In genomic region chr7:25546306-25546705, GRCh38 we compare ENCODE assay signal across 32 cellular contexts.
"Had no signal": no experiment of that assay in that cellular context is flagged by ENCODE, and none has a peak within 500 bp of the region (broad histone marks: within the 10 kb centered on the region; RNA-seq: fewer than 3 reads in every experiment).

No MANE protein-coding gene starts in this region.

- H3K9me3 ChIP-seq: adrenal gland, body of pancreas, breast epithelium had no signal

- H3K4me1 ChIP-seq: body of pancreas, breast epithelium had no signal

- H3K4me3 ChIP-seq: adrenal gland, body of pancreas, breast epithelium had no signal

- H3K27ac ChIP-seq: adrenal gland, body of pancreas, brain microvascular endothelial cell had no signal

- H3K36me3 ChIP-seq: adrenal gland, brain microvascular endothelial cell, breast epithelium had no signal

- H3K36me3 Mint-ChIP-seq: activated CD4-positive, alpha-beta memory T cell treated with anti-CD3 and anti-CD28 coated beads for 36 hours; activated naive CD4-positive, alpha-beta T cell treated with anti-CD3 and anti-CD28 coated beads, Interleukin-2, amount 50 U/mL, for 24 hours; activated naive CD8-positive, alpha-beta T cell treated with anti-CD3 and anti-CD28 coated beads, Interleukin-2, amount 10 ng/mL, durations not matched to agents 7 days and 5 days had no signal

- DNase-seq: activated B cell treated with CpG ODN at 0.5 μM for 24 hours; activated CD4-positive, alpha-beta memory T cell treated with anti-CD3 and anti-CD28 coated beads for 36 hours; activated CD4-positive, alpha-beta T cell treated with anti-CD3 and anti-CD28 coated beads, Interleukin-2, amount 10 ng/mL, durations not matched to agents 24 days and 14 days; activated CD4-positive, alpha-beta T cell treated with anti-CD3 and anti-CD28 coated beads, Interleukin-2, amount 50 U/mL, for 1 hour; activated CD4-positive, alpha-beta T cell treated with anti-CD3 and anti-CD28 coated beads, Interleukin-2, amount 50 U/mL, for 4 hours; activated CD4-positive, CD25-positive, alpha-beta regulatory T cell treated with anti-CD3 and anti-CD28 coated beads, Interleukin-2, amount 50 U/mL, for 72 hours; activated CD8-positive, alpha-beta memory T cell treated with anti-CD3 and anti-CD28 coated beads, Interleukin-2, amount 50 U/mL, for 4 hours; activated CD8-positive, alpha-beta T cell treated with anti-CD3 and anti-CD28 coated beads for 36 hours; activated effector memory CD4-positive, alpha-beta T cell treated with anti-CD3 and anti-CD28 coated beads, Interleukin-2, amount 50 U/mL, for 16 hours; activated gamma-delta T cell treated with Interleukin-2 at 50 U/mL for 16 hours; activated naive CD4-positive, alpha-beta T cell; activated naive CD4-positive, alpha-beta T cell treated with anti-CD3 and anti-CD28 coated beads for 36 hours; activated naive CD8-positive, alpha-beta T cell treated with anti-CD3 and anti-CD28 coated beads, Interleukin-2, amount 10 ng/mL, durations not matched to agents 7 days and 5 days; activated T-cell treated with anti-CD3 and anti-CD28 coated beads for 4 hours; activated T-cell treated with anti-CD3 and anti-CD28 coated beads, Interleukin-2, amount 50 U/mL, for 1 hour; activated T-cell treated with anti-CD3 and anti-CD28 coated beads, Interleukin-2, amount 50 U/mL, for 48 hours; adrenal gland; amniotic stem cell; aorta; body of pancreas; brain microvascular endothelial cell; central memory CD4-positive, alpha-beta T cell; SW 1271; T-helper 1 cell; T-helper 2 cell; T-helper 9 cell had no signal

- ATAC-seq: activated CD8-positive, alpha-beta T cell treated with anti-CD3 and anti-CD28 coated beads for 36 hours; activated T-helper 17 cell treated with anti-CD3 and anti-CD28 coated beads, Interleukin-2, amount 50 U/mL, for 72 hours; body of pancreas had no signal

- H3K9me3 Mint-ChIP-seq: activated B cell treated with CpG ODN at 0.5 μM for 24 hours; activated CD4-positive, alpha-beta memory T cell treated with anti-CD3 and anti-CD28 coated beads for 36 hours; activated CD4-positive, alpha-beta T cell treated with anti-CD3 and anti-CD28 coated beads, Interleukin-2, amount 10 ng/mL, durations not matched to agents 24 days and 14 days; activated CD8-positive, alpha-beta T cell treated with anti-CD3 and anti-CD28 coated beads for 36 hours; activated naive CD4-positive, alpha-beta T cell treated with anti-CD3 and anti-CD28 coated beads for 36 hours; activated naive CD4-positive, alpha-beta T cell treated with anti-CD3 and anti-CD28 coated beads, Interleukin-2, amount 50 U/mL, for 24 hours; activated T-helper 1 cell treated with anti-CD3 and anti-CD28 coated beads, Interleukin-12 subunit alpha, Interleukin-12 subunit beta, Interleukin-2, Interleukin-4 antibody, amounts not matched to agents 30 ng/mL and 10 ng/mL and 1 ng/mL, durations not matched to agents 14 hours and 24 hours and 36 hours; activated T-helper 17 cell treated with anti-CD3 and anti-CD28 coated beads, Interleukin-2, amount 50 U/mL, for 72 hours; T-helper 1 cell treated with Interleukin-12 subunit alpha and Interleukin-12 subunit beta and Interleukin-4 antibody, amounts not matched to agents 30 μg/mL and 1 μg/mL, for 36 hours; T-helper 2 cell treated with Interferon-gamma antibody and Interleukin-4, amounts not matched to agents 5 μg/mL and 100 μg/mL, for 36 hours had no signal

- H3K27me3 ChIP-seq: adrenal gland, body of pancreas, brain microvascular endothelial cell had no signal

- H3K4me1 Mint-ChIP-seq: activated B cell treated with CpG ODN at 0.5 μM for 24 hours; activated CD4-positive, alpha-beta T cell treated with anti-CD3 and anti-CD28 coated beads, Interleukin-2, amount 10 ng/mL, durations not matched to agents 24 days and 14 days; activated T-helper 17 cell treated with anti-CD3 and anti-CD28 coated beads, Interleukin-2, amount 50 U/mL, for 72 hours had no signal

- H3K27ac Mint-ChIP-seq: activated B cell treated with CpG ODN at 0.5 μM for 24 hours; activated CD4-positive, alpha-beta memory T cell treated with anti-CD3 and anti-CD28 coated beads for 36 hours; activated CD4-positive, alpha-beta T cell treated with anti-CD3 and anti-CD28 coated beads, Interleukin-2, amount 10 ng/mL, durations not matched to agents 24 days and 14 days; activated CD8-positive, alpha-beta T cell treated with anti-CD3 and anti-CD28 coated beads for 36 hours; activated naive CD4-positive, alpha-beta T cell treated with anti-CD3 and anti-CD28 coated beads for 36 hours; activated naive CD4-positive, alpha-beta T cell treated with anti-CD3 and anti-CD28 coated beads, Interleukin-2, amount 50 U/mL, for 24 hours; activated naive CD8-positive, alpha-beta T cell treated with anti-CD3 and anti-CD28 coated beads, Interleukin-2, amount 10 ng/mL, durations not matched to agents 7 days and 5 days; activated T-helper 1 cell treated with anti-CD3 and anti-CD28 coated beads, Interleukin-12 subunit alpha, Interleukin-12 subunit beta, Interleukin-2, Interleukin-4 antibody, amounts not matched to agents 30 ng/mL and 10 ng/mL and 1 ng/mL, durations not matched to agents 14 hours and 24 hours and 36 hours; activated T-helper 17 cell treated with anti-CD3 and anti-CD28 coated beads, Interleukin-2, amount 50 U/mL, for 72 hours; T-helper 1 cell treated with Interleukin-12 subunit alpha and Interleukin-12 subunit beta and Interleukin-4 antibody, amounts not matched to agents 30 μg/mL and 1 μg/mL, for 36 hours; T-helper 2 cell treated with Interferon-gamma antibody and Interleukin-4, amounts not matched to agents 5 μg/mL and 100 μg/mL, for 36 hours had no signal

- H3K4me3 Mint-ChIP-seq: activated B cell treated with CpG ODN at 0.5 μM for 24 hours; activated CD4-positive, alpha-beta memory T cell treated with anti-CD3 and anti-CD28 coated beads for 36 hours; activated CD4-positive, alpha-beta T cell treated with anti-CD3 and anti-CD28 coated beads, Interleukin-2, amount 10 ng/mL, durations not matched to agents 24 days and 14 days; activated CD8-positive, alpha-beta T cell treated with anti-CD3 and anti-CD28 coated beads for 36 hours; activated naive CD4-positive, alpha-beta T cell treated with anti-CD3 and anti-CD28 coated beads for 36 hours; activated naive CD4-positive, alpha-beta T cell treated with anti-CD3 and anti-CD28 coated beads, Interleukin-2, amount 50 U/mL, for 24 hours; activated naive CD8-positive, alpha-beta T cell treated with anti-CD3 and anti-CD28 coated beads, Interleukin-2, amount 10 ng/mL, durations not matched to agents 7 days and 5 days; activated T-helper 1 cell treated with anti-CD3 and anti-CD28 coated beads, Interleukin-12 subunit alpha, Interleukin-12 subunit beta, Interleukin-2, Interleukin-4 antibody, amounts not matched to agents 30 ng/mL and 10 ng/mL and 1 ng/mL, durations not matched to agents 14 hours and 24 hours and 36 hours; activated T-helper 17 cell treated with anti-CD3 and anti-CD28 coated beads, Interleukin-2, amount 50 U/mL, for 72 hours; T-helper 1 cell treated with Interleukin-12 subunit alpha and Interleukin-12 subunit beta and Interleukin-4 antibody, amounts not matched to agents 30 μg/mL and 1 μg/mL, for 36 hours; T-helper 2 cell treated with Interferon-gamma antibody and Interleukin-4, amounts not matched to agents 5 μg/mL and 100 μg/mL, for 36 hours had no signal
